ENCODE assay signal across 10 cellular contexts in genomic region chr6:79543886-79544285, GRCh38. TPM values are rescaled to one million over a fixed set of nuclear protein-coding genes. Genes with fewer than 3 reads are reported as not detected.
A peak's percentile ranks its signal among the peaks of the same experiment; 100 is the strongest.
DNase-seq lines count a peak whose midpoint lies in the region; ATAC-seq and TF ChIP-seq lines count a peak whose summit lies in the region.
"Had no signal": no experiment of that assay in that cellular context is flagged by ENCODE, and none has a peak within 500 bp of the region (broad histone marks: within the 10 kb centered on the region; RNA-seq: fewer than 3 reads in every experiment).

No MANE protein-coding gene starts in this region.

- peaks cover 33% of the 10 kb centered on the region for H3K4me1 ChIP-seq in Caco-2

- intact Hi-C loops in Caco-2 (cut with micrococcal nuclease; ENCODE audit: unreplicated experiment) = loop anchor here (2.0 kb wide), 1 partner anchor 65 kb away; no protein-coding TSS in a partner anchor

- H3K27ac Mint-ChIP-seq in Caco-2 (ENCODE audit: unreplicated experiment) (peak overlapping the region; percentile 76), mesothelial cell of epicardium (peak overlapping the region; percentile 97)
- H3K27ac Mint-ChIP-seq: activated CD4-positive, alpha-beta T cell treated with anti-CD3 and anti-CD28 coated beads, Interleukin-2, amount 10 ng/mL, durations not matched to agents 7 days and 5 days had no signal

- no peak overlapping the region for H3K4me3 Mint-ChIP-seq in Caco-2 (ENCODE audit: unreplicated experiment)
- H3K4me3 Mint-ChIP-seq in mesothelial cell of epicardium = peak overlapping the region; percentile 26
- H3K4me3 Mint-ChIP-seq in activated T-cell treated with anti-CD3 and anti-CD28 coated beads, Interleukin-2, amount 50 U/mL, for 4 hours = no peak overlapping the region
- H3K4me3 Mint-ChIP-seq: activated CD4-positive, alpha-beta T cell treated with anti-CD3 and anti-CD28 coated beads, Interleukin-2, amount 10 ng/mL, durations not matched to agents 7 days and 5 days had no signal

- H3K4me1 Mint-ChIP-seq in Caco-2 (ENCODE audit: low read depth, unreplicated experiment) = peaks cover 14% of the 10 kb centered on the region
- H3K4me1 Mint-ChIP-seq in mesothelial cell of epicardium = peaks cover 57% of the 10 kb centered on the region
- peaks cover 2% of the 10 kb centered on the region for H3K4me1 Mint-ChIP-seq in activated T-cell treated with anti-CD3 and anti-CD28 coated beads, Interleukin-2, amount 50 U/mL, for 4 hours (ENCODE audit: low read depth)

- POLR2A ChIA-PET in Caco-2 (lab: Charles Lee) = interaction anchor here (1.8 kb wide), 2 partner anchors 17 to 87 kb away, joined by 5 to 10 read pairs; partner anchors contain the start of gene SH3BGRL2

- no peak for DNase-seq in Caco-2
- DNase-seq in NAMALWA (ENCODE audit: low spot score) = peak; percentile 11
- no peak for DNase-seq in mesothelial cell of epicardium (ENCODE audit: low spot score in 2 of 2, unreplicated experiment in 2 of 2)
- no peak for DNase-seq in HuH-7 (ENCODE audit: low spot score)
- no peak for DNase-seq in NCI-H446 (lab: John Stamatoyannopoulos, UW)
- DNase-seq in NCI-H526 (lab: John Stamatoyannopoulos, UW) = no peak
- DNase-seq in activated T-cell treated with anti-CD3 and anti-CD28 coated beads, Interleukin-2, amount 50 U/mL, for 4 hours = no peak
- DNase-seq: activated CD4-positive, alpha-beta T cell treated with anti-CD3 and anti-CD28 coated beads, Interleukin-2, amount 10 ng/mL, durations not matched to agents 7 days and 5 days had no signal

- H3K36me3 Mint-ChIP-seq in Caco-2 (ENCODE audit: insufficient read depth, unreplicated experiment) = peaks cover 13% of the 10 kb centered on the region
- H3K36me3 Mint-ChIP-seq in mesothelial cell of epicardium = peaks cover 34% of the 10 kb centered on the region
- no peaks in the 10 kb centered on the region for H3K36me3 Mint-ChIP-seq in activated T-cell treated with anti-CD3 and anti-CD28 coated beads, Interleukin-2, amount 50 U/mL, for 4 hours (ENCODE audit: insufficient read depth)

- H3K4me3 ChIP-seq in Caco-2 (ENCODE audit: low read depth, low read length) = no peak overlapping the region
- H3K4me3 ChIP-seq: skin epidermis had no signal

- H3K27me3 Mint-ChIP-seq in Caco-2 (ENCODE audit: insufficient read depth, unreplicated experiment) = no peaks in the 10 kb centered on the region
- no peaks in the 10 kb centered on the region for H3K27me3 Mint-ChIP-seq in mesothelial cell of epicardium (ENCODE audit: low read depth)
- peaks cover 7% of the 10 kb centered on the region for H3K27me3 Mint-ChIP-seq in activated T-cell treated with anti-CD3 and anti-CD28 coated beads, Interleukin-2, amount 50 U/mL, for 4 hours (ENCODE audit: low read depth)
- H3K27me3 Mint-ChIP-seq: activated CD4-positive, alpha-beta T cell treated with anti-CD3 and anti-CD28 coated beads, Interleukin-2, amount 10 ng/mL, durations not matched to agents 7 days and 5 days had no signal

- ATAC-seq in GM21529 (IDR thresholded peaks at IDR 0.05; ENCODE audit: unreplicated experiment) = peak; percentile 27
- no peak for ATAC-seq in activated T-cell treated with anti-CD3 and anti-CD28 coated beads, Interleukin-2, amount 50 U/mL, for 4 hours

- BruUV-seq in Caco-2 (replicated peaks; lab: Mats Ljungman, UMichigan) = no TSS peak

- no peaks in the 10 kb centered on the region; the same call in 1 of the 2 replicates for H3K36me3 ChIP-seq in Caco-2 (ENCODE audit: control insufficient read depth, insufficient read depth, low read length)

- TF ChIP-seq CTCF in Caco-2 (IDR thresholded peaks at IDR 0.05; ENCODE audit: insufficient read depth in 1 of 2, low read depth in 1 of 2, low read length in 1 of 2, severe bottlenecking in 1 of 2, unreplicated experiment in 1 of 2) (no peak), mesothelial cell of epicardium (IDR thresholded peaks at IDR 0.05; ENCODE audit: unreplicated experiment) (no peak)

- no peaks in the 10 kb centered on the region for H3K9me3 ChIP-seq in Caco-2

- CTCF ChIA-PET in Caco-2 (lab: Charles Lee) = interaction anchor here (2.1 kb wide), 1 partner anchor 129 kb away, joined by 14 read pairs; no protein-coding TSS in a partner anchor

- no peaks in the 10 kb centered on the region for H3K27me3 ChIP-seq in Caco-2 (replicated peaks; ENCODE audit: control insufficient read depth, insufficient read depth, low read length)

- no peaks in the 10 kb centered on the region for H3K9me3 Mint-ChIP-seq in Caco-2 (ENCODE audit: unreplicated experiment)
- no peaks in the 10 kb centered on the region for H3K9me3 Mint-ChIP-seq in mesothelial cell of epicardium
- H3K9me3 Mint-ChIP-seq in activated T-cell treated with anti-CD3 and anti-CD28 coated beads, Interleukin-2, amount 50 U/mL, for 4 hours = no peaks in the 10 kb centered on the region
- H3K9me3 Mint-ChIP-seq: activated CD4-positive, alpha-beta T cell treated with anti-CD3 and anti-CD28 coated beads, Interleukin-2, amount 10 ng/mL, durations not matched to agents 7 days and 5 days had no signal

RNA-seq across cellular contexts. Expression of gene LCA5, which starts 6.7 kb away (rescaled TPM):
- total RNA-seq in Caco-2 (2022) = 10.9 and 12.2 TPM in 2 replicates
- 8.7 to 9.2 TPM (median 8.9 TPM) in 3 replicates for total RNA-seq in mesothelial cell of epicardium
- total RNA-seq in activated T-cell treated with anti-CD3 and anti-CD28 coated beads, Interleukin-2, amount 50 U/mL, for 4 hours = under 1 TPM; 0.11 to 0.21 (median 0.18) TPM
